Comparison of ENCODE assay signal across 19 cellular contexts in genomic region chr7:133299620-133300019, GRCh38.
"Had no signal": no experiment of that assay in that cellular context is flagged by ENCODE, and none has a peak within 500 bp of the region (broad histone marks: within the 10 kb centered on the region; RNA-seq: fewer than 3 reads in every experiment).

No MANE protein-coding gene starts in this region.

- DNase-seq: immature natural killer cell; islet precursor cell; left ventricle myocardium inferior; midbrain; mucosa of descending colon; naive thymus-derived CD4-positive, alpha-beta T cell; pancreas; retina; right cardiac atrium; stimulated activated CD4-positive, alpha-beta T cell treated with anti-CD3 and anti-CD28 coated beads, Interleukin-12 subunit alpha, Interleukin-12 subunit beta, amount 100 ng/mL, for 4 hours; stimulated activated CD4-positive, alpha-beta T cell treated with anti-CD3 and anti-CD28 coated beads, Interleukin-4, amount 100 ng/mL, for 24 hours; stimulated activated naive CD4-positive, alpha-beta T cell; tibial artery; trophoblast cell; upper lobe of right lung had no signal

- FAIRE-seq: pancreas, urothelium cell line had no signal

- ATAC-seq: mucosa of descending colon; naive thymus-derived CD4-positive, alpha-beta T cell; natural killer cell treated with Interleukin-12 subunit alpha and Interleukin-12 subunit beta and Interleukin-15 and Interleukin-18, amount 100 ng/mL, for 72 hours; right cardiac atrium; sciatic nerve; stimulated activated effector memory CD8-positive, alpha-beta T cell treated with anti-CD3 and anti-CD28 coated beads, Interleukin-12 subunit alpha, Interleukin-12 subunit beta, amount 100 ng/mL, for 72 hours; upper lobe of right lung had no signal
